Comparison of ENCODE assay signal across 2 cellular contexts in genomic region chr1:48047116-48047515, GRCh38.
TF ChIP-seq lines count a peak whose summit lies in the region.

No MANE protein-coding gene starts in this region.

TF ChIP-seq in SK-N-SH, 30 proteins besides CTCF, POLR2A, EP300 and RAD21 (continued from another document):
- TF ChIP-seq FOSL2 (IDR thresholded peaks at IDR 0.05; ENCODE audit: borderline replicate concordance, low read depth): no peak
- no peak for TF ChIP-seq SIN3A (IDR thresholded peaks at IDR 0.05; ENCODE audit: borderline replicate concordance, low read depth, low read length)
- no peak for TF ChIP-seq EZH2phosphoT487 (IDR thresholded peaks at IDR 0.05; ENCODE audit: borderline replicate concordance, low read depth)
- TF ChIP-seq, protein P1, sequence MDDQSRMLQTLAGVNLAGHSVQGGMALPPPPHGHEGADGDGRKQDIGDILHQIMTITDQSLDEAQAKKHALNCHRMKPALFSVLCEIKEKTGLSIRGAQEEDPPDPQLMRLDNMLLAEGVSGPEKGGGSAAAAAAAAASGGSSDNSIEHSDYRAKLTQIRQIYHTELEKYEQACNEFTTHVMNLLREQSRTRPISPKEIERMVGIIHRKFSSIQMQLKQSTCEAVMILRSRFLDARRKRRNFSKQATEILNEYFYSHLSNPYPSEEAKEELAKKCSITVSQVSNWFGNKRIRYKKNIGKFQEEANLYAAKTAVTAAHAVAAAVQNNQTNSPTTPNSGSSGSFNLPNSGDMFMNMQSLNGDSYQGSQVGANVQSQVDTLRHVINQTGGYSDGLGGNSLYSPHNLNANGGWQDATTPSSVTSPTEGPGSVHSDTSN (IDR thresholded peaks at IDR 0.05): no peak
- no peak for TF ChIP-seq RFX5 (IDR thresholded peaks at IDR 0.05; ENCODE audit: low read length)
- no peak for TF ChIP-seq JUND (IDR thresholded peaks at IDR 0.05)
- TF ChIP-seq, protein P2, sequence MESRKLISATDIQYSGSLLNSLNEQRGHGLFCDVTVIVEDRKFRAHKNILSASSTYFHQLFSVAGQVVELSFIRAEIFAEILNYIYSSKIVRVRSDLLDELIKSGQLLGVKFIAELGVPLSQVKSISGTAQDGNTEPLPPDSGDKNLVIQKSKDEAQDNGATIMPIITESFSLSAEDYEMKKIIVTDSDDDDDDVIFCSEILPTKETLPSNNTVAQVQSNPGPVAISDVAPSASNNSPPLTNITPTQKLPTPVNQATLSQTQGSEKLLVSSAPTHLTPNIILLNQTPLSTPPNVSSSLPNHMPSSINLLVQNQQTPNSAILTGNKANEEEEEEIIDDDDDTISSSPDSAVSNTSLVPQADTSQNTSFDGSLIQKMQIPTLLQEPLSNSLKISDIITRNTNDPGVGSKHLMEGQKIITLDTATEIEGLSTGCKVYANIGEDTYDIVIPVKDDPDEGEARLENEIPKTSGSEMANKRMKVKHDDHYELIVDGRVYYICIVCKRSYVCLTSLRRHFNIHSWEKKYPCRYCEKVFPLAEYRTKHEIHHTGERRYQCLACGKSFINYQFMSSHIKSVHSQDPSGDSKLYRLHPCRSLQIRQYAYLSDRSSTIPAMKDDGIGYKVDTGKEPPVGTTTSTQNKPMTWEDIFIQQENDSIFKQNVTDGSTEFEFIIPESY (IDR thresholded peaks at IDR 0.05; ENCODE audit: borderline replicate concordance, low read depth): no peak
- no peak for TF ChIP-seq CHD2 (IDR thresholded peaks at IDR 0.05; ENCODE audit: low read length, partially characterized antibody)

TF ChIP-seq in SK-N-SH treated with all-trans-retinoic acid at 6 μM for 48 hours, 23 proteins besides CTCF, POLR2A, EP300 and RAD21 (continued from another document):
- TF ChIP-seq, protein P3, sequence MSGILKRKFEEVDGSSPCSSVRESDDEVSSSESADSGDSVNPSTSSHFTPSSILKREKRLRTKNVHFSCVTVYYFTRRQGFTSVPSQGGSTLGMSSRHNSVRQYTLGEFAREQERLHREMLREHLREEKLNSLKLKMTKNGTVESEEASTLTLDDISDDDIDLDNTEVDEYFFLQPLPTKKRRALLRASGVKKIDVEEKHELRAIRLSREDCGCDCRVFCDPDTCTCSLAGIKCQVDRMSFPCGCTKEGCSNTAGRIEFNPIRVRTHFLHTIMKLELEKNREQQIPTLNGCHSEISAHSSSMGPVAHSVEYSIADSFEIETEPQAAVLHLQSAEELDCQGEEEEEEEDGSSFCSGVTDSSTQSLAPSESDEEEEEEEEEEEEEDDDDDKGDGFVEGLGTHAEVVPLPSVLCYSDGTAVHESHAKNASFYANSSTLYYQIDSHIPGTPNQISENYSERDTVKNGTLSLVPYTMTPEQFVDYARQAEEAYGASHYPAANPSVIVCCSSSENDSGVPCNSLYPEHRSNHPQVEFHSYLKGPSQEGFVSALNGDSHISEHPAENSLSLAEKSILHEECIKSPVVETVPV (CRISPR knock-in tag; IDR thresholded peaks at IDR 0.05): no peak
- TF ChIP-seq CSDC2 (CRISPR knock-in tag; IDR thresholded peaks at IDR 0.05) (no peak), ZFP30 (CRISPR knock-in tag; IDR thresholded peaks at IDR 0.05) (no peak)
